In the genomic region with DNA sequence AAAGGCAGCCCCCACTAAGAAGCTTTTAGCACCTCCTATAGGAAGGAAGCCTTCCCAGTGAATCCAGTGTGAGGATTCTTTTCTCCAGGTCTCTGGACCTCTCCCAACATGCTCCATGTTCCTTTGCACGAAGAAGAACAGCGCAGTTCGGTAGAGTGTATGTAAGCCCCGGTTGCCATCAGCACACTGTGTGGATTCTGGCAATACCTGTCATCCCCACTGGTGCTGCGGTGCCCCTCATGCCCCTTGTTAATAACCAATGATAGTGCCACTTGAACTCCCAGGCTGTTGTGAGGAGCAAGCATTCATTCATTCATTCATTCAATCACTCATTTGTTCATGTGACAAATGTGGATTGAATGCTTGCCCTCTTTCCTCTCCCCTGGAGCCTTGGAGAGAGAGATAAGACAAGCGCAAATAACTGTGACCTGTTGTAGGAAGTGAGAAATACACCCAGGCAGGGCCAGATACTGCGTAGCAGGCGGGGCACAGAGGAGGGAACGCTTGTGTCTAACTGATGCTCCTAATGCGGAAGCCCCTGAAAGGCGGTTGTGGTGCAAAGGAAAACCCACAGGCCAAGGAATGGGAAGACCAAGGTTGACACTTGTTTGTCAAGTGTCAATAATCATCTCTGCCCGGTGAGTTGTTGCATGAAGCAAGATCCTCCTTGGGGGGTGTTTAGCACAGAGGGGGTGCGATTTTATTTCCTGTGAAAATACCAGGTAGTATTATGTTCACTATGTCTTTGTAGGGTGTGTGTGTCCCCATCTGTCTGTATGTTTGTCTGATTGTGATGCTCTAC, we compare ENCODE assay signal across 16 cellular contexts. TPM values are rescaled to one million over a fixed set of nuclear protein-coding genes. Genes with fewer than 3 reads are reported as not detected.
DNase-seq lines count a peak whose midpoint lies in the region; ATAC-seq and TF ChIP-seq lines count a peak whose summit lies in the region.
"Had no signal": no experiment of that assay in that cellular context is flagged by ENCODE, and none has a peak within 500 bp of the region (broad histone marks: within the 10 kb centered on the region; RNA-seq: fewer than 3 reads in every experiment).

No MANE protein-coding gene starts in this region.

- peaks cover 2% of the 10 kb centered on the region for H3K4me1 Mint-ChIP-seq in activated B cell treated with CpG ODN at 0.5 μM for 24 hours
- peaks cover 6 to 8% of the 10 kb centered on the region in 2 donors for H3K4me1 Mint-ChIP-seq in stimulated activated naive B cell treated with anti-CD40 and anti-IgM and Interleukin-4, amounts not matched to agents 10 μg/mL and 1 μg/mL and 100 μg/mL, for 72 hours
- peaks cover 11% of the 10 kb centered on the region for H3K4me1 Mint-ChIP-seq in nephron progenitor cell

- ATAC-seq in activated B cell treated with CpG ODN at 0.5 μM for 24 hours (ENCODE audit: low read depth) (peak; percentile 90), GM21367 (IDR thresholded peaks at IDR 0.05; ENCODE audit: unreplicated experiment) (no peak)
- peak; percentile 84 to 95 for ATAC-seq in stimulated activated naive B cell treated with anti-CD40 and anti-IgM and Interleukin-4, amounts not matched to agents 10 μg/mL and 1 μg/mL and 100 μg/mL, for 72 hours (replicated peaks)

- H3K27ac Mint-ChIP-seq in activated B cell treated with CpG ODN at 0.5 μM for 24 hours (no peak overlapping the region), nephron progenitor cell (no peak overlapping the region)
- H3K27ac Mint-ChIP-seq in stimulated activated naive B cell treated with anti-CD40 and anti-IgM and Interleukin-4, amounts not matched to agents 10 μg/mL and 1 μg/mL and 100 μg/mL, for 72 hours, result no peak overlapping the region
- H3K27ac Mint-ChIP-seq: dendritic cell treated with granulocyte-macrophage colony-stimulating factor and Interleukin-4, amounts not matched to agents 40 ng/mL and 50 ng/mL, for 4 days; T-helper 2 cell treated with Interferon-gamma antibody and Interleukin-4, amounts not matched to agents 5 μg/mL and 100 μg/mL, for 36 hours had no signal

- intact Hi-C loops in activated B cell treated with CpG ODN at 0.5 μM for 24 hours (cut with micrococcal nuclease), result no loop called here

- H3K4me3 Mint-ChIP-seq in activated B cell treated with CpG ODN at 0.5 μM for 24 hours, result no peak overlapping the region
- H3K4me3 Mint-ChIP-seq in stimulated activated naive B cell treated with anti-CD40 and anti-IgM and Interleukin-4, amounts not matched to agents 10 μg/mL and 1 μg/mL and 100 μg/mL, for 72 hours, result no peak overlapping the region
- no peak overlapping the region for H3K4me3 Mint-ChIP-seq in nephron progenitor cell
- H3K4me3 Mint-ChIP-seq: dendritic cell treated with granulocyte-macrophage colony-stimulating factor and Interleukin-4, amounts not matched to agents 40 ng/mL and 50 ng/mL, for 4 days; T-helper 2 cell treated with Interferon-gamma antibody and Interleukin-4, amounts not matched to agents 5 μg/mL and 100 μg/mL, for 36 hours had no signal

- peak; percentile 12 for DNase-seq in stimulated activated CD8-positive, alpha-beta memory T cell treated with anti-CD3 and anti-CD28 coated beads, Interleukin-12 subunit alpha, Interleukin-12 subunit beta, amount 100 ng/mL, for 4 hours (ENCODE audit: low read depth)
- no peak for DNase-seq in stimulated activated CD8-positive, alpha-beta memory T cell treated with anti-CD3 and anti-CD28 coated beads, Interleukin-4, amount 100 ng/mL, for 48 hours
- DNase-seq in NOMO-1 (lab: John Stamatoyannopoulos, UW; ENCODE audit: unreplicated experiment in 2 of 2) (peak; percentile 27 to 61), activated B cell treated with CpG ODN at 0.5 μM for 24 hours (no peak), nephron progenitor cell (no peak), NCI-H128 (lab: John Stamatoyannopoulos, UW; ENCODE audit: unreplicated experiment) (no peak)
- DNase-seq in stimulated activated naive B cell treated with anti-CD40 and anti-IgM and Interleukin-4, amounts not matched to agents 10 μg/mL and 1 μg/mL and 100 μg/mL, for 72 hours, result no peak
- DNase-seq: activated effector memory CD4-positive, alpha-beta T cell treated with Interleukin-2 at 50 U/mL for 16 hours; DMS79; NCI-H524 treated with DMSO at 0.1 percent for 48 hours; stomach; uterus had no signal

- CTCF ChIA-PET in activated B cell treated with CpG ODN at 0.5 μM for 24 hours (lab: Charles Lee), result interaction anchor here (1.0 to 1.2 kb wide), 2 partner anchors 11 kb away, joined by 3 to 4 read pairs; no protein-coding TSS in a partner anchor

- H3K9me3 Mint-ChIP-seq in activated B cell treated with CpG ODN at 0.5 μM for 24 hours (no peaks in the 10 kb centered on the region), nephron progenitor cell (no peaks in the 10 kb centered on the region)
- H3K9me3 Mint-ChIP-seq in stimulated activated naive B cell treated with anti-CD40 and anti-IgM and Interleukin-4, amounts not matched to agents 10 μg/mL and 1 μg/mL and 100 μg/mL, for 72 hours, result no peaks in the 10 kb centered on the region
- H3K9me3 Mint-ChIP-seq: dendritic cell treated with granulocyte-macrophage colony-stimulating factor and Interleukin-4, amounts not matched to agents 40 ng/mL and 50 ng/mL, for 4 days; T-helper 2 cell treated with Interferon-gamma antibody and Interleukin-4, amounts not matched to agents 5 μg/mL and 100 μg/mL, for 36 hours had no signal

- POLR2A ChIA-PET in activated B cell treated with CpG ODN at 0.5 μM for 24 hours (lab: Charles Lee), result no interaction called here

- H3K36me3 Mint-ChIP-seq in activated B cell treated with CpG ODN at 0.5 μM for 24 hours (ENCODE audit: low read depth) (no peaks in the 10 kb centered on the region), nephron progenitor cell (ENCODE audit: low read depth) (no peaks in the 10 kb centered on the region)
- no peaks in the 10 kb centered on the region for H3K36me3 Mint-ChIP-seq in stimulated activated naive B cell treated with anti-CD40 and anti-IgM and Interleukin-4, amounts not matched to agents 10 μg/mL and 1 μg/mL and 100 μg/mL, for 72 hours

- TF ChIP-seq CTCF in activated B cell treated with CpG ODN at 0.5 μM for 24 hours (IDR thresholded peaks at IDR 0.05), result no peak
- TF ChIP-seq CTCF in nephron progenitor cell (IDR thresholded peaks at IDR 0.05), result no peak

- peaks cover 2% of the 10 kb centered on the region for H3K27me3 Mint-ChIP-seq in activated B cell treated with CpG ODN at 0.5 μM for 24 hours
- peaks cover 15 to 26% of the 10 kb centered on the region in 2 donors for H3K27me3 Mint-ChIP-seq in stimulated activated naive B cell treated with anti-CD40 and anti-IgM and Interleukin-4, amounts not matched to agents 10 μg/mL and 1 μg/mL and 100 μg/mL, for 72 hours
- H3K27me3 Mint-ChIP-seq in nephron progenitor cell (ENCODE audit: low read depth, poor library complexity), result peaks cover 18% of the 10 kb centered on the region

RNA-seq across cellular contexts. Expression of a gene that starts 9.8 kb away (rescaled TPM):
- total RNA-seq in activated B cell treated with CpG ODN at 0.5 μM for 24 hours, result not detected in 2 replicates

RNA-seq across cellular contexts. Expression of a gene that starts 43.0 kb away (rescaled TPM):
- total RNA-seq in activated B cell treated with CpG ODN at 0.5 μM for 24 hours, result 29.4 and 31.0 TPM in 2 replicates
- total RNA-seq: osteocyte had no signal

RNA-seq across cellular contexts. Expression of a gene that starts 58.9 kb away (rescaled TPM):
- 56.3 and 58.0 TPM in 2 replicates for total RNA-seq in activated B cell treated with CpG ODN at 0.5 μM for 24 hours

Comparison
In these comparisons a context has a peak if more than half of its experiments do, and no peak if none do; other contexts are left out.
1. DNase-seq: peak in stimulated activated CD8-positive, alpha-beta memory T cell treated with anti-CD3 and anti-CD28 coated beads, Interleukin-12 subunit alpha, Interleukin-12 subunit beta, amount 100 ng/mL, for 4 hours (single experiment) and NOMO-1 (2 of 2); none in stimulated activated CD8-positive, alpha-beta memory T cell treated with anti-CD3 and anti-CD28 coated beads, Interleukin-4, amount 100 ng/mL, for 48 hours (single experiment), activated B cell treated with CpG ODN at 0.5 μM for 24 hours (single experiment), stimulated activated naive B cell treated with anti-CD40 and anti-IgM and Interleukin-4, amounts not matched to agents 10 μg/mL and 1 μg/mL and 100 μg/mL, for 72 hours (single experiment), nephron progenitor cell (single experiment) and NCI-H128 (single experiment).